In genomic region chr2:46574457-46575354, GRCh38 we compare ENCODE assay signal across 9 cellular contexts. TPM values are rescaled to one million over a fixed set of nuclear protein-coding genes. Genes with fewer than 3 reads are reported as not detected.
DNase-seq lines count a peak whose midpoint lies in the region; ATAC-seq, FAIRE-seq and TF ChIP-seq lines count a peak whose summit lies in the region.
"Had no signal": no experiment of that assay in that cellular context is flagged by ENCODE, and none has a peak within 500 bp of the region (broad histone marks: within the 10 kb centered on the region; RNA-seq: fewer than 3 reads in every experiment).

No MANE protein-coding gene starts in this region.

- no peaks in the 10 kb centered on the region for H3K9me3 Mint-ChIP-seq in stimulated activated naive B cell treated with anti-CD40 and anti-IgM and Interleukin-4, amounts not matched to agents 10 μg/mL and 1 μg/mL and 100 μg/mL, for 72 hours
- no peaks in the 10 kb centered on the region for H3K9me3 Mint-ChIP-seq in progenitor cell of endocrine pancreas (ENCODE audit: low read depth)

- peak overlapping the region; percentile 81 for H3K4me2 ChIP-seq in OCI-LY3 (ENCODE audit: low read length)

- peaks cover 50% of the 10 kb centered on the region for H3K79me2 ChIP-seq in OCI-LY3 (ENCODE audit: low read length)

- no peaks in the 10 kb centered on the region for H3K27me3 Mint-ChIP-seq in stimulated activated naive B cell treated with anti-CD40 and anti-IgM and Interleukin-4, amounts not matched to agents 10 μg/mL and 1 μg/mL and 100 μg/mL, for 72 hours
- no peaks in the 10 kb centered on the region for H3K27me3 Mint-ChIP-seq in progenitor cell of endocrine pancreas

- H4K20me1 ChIP-seq in OCI-LY3 (ENCODE audit: insufficient read depth, low read length) = no peaks in the 10 kb centered on the region

- H3K9ac ChIP-seq in OCI-LY3 (ENCODE audit: low read length) = peak overlapping the region; percentile 69

- peaks cover 35 to 66% of the 10 kb centered on the region in 2 donors for H3K4me1 Mint-ChIP-seq in stimulated activated naive B cell treated with anti-CD40 and anti-IgM and Interleukin-4, amounts not matched to agents 10 μg/mL and 1 μg/mL and 100 μg/mL, for 72 hours
- peaks cover 5% of the 10 kb centered on the region for H3K4me1 Mint-ChIP-seq in progenitor cell of endocrine pancreas (ENCODE audit: low read depth)

- H3K4me3 ChIP-seq in OCI-LY3 (ENCODE audit: low read length) = peak overlapping the region; percentile 64

- peaks cover 19% of the 10 kb centered on the region for H3K36me3 ChIP-seq in OCI-LY3 (replicated peaks; ENCODE audit: low read depth, low read length)

- peaks cover 24 to 38% of the 10 kb centered on the region in 2 donors for H3K36me3 Mint-ChIP-seq in stimulated activated naive B cell treated with anti-CD40 and anti-IgM and Interleukin-4, amounts not matched to agents 10 μg/mL and 1 μg/mL and 100 μg/mL, for 72 hours
- H3K36me3 Mint-ChIP-seq in progenitor cell of endocrine pancreas (ENCODE audit: insufficient read depth) = peaks cover 4% of the 10 kb centered on the region

- DNase-seq in GM19239 (ENCODE audit: insufficient read length, low spot score) (no peak), NCI-H748 (lab: John Stamatoyannopoulos, UW; ENCODE audit: unreplicated experiment) (no peak), NCI-H1436 (lab: John Stamatoyannopoulos, UW) (no peak), progenitor cell of endocrine pancreas (ENCODE audit: low spot score, unreplicated experiment) (no peak)
- no peak for DNase-seq in stimulated activated naive B cell treated with anti-CD40 and anti-IgM and Interleukin-4, amounts not matched to agents 10 μg/mL and 1 μg/mL and 100 μg/mL, for 72 hours
- DNase-seq: NCI-H1092 treated with DMSO at 0.1 percent for 48 hours, occipital lobe had no signal

- H3K27ac ChIP-seq in OCI-LY3 (ENCODE audit: low read length) = peak overlapping the region; percentile 95

- H2AFZ ChIP-seq in OCI-LY3 (ENCODE audit: low read depth, low read length) = no peak overlapping the region

- peak; percentile 84 for ATAC-seq in HG02678 (IDR thresholded peaks at IDR 0.05; ENCODE audit: unreplicated experiment)
- peak; percentile 75 to 79 for ATAC-seq in stimulated activated naive B cell treated with anti-CD40 and anti-IgM and Interleukin-4, amounts not matched to agents 10 μg/mL and 1 μg/mL and 100 μg/mL, for 72 hours (replicated peaks)

- peak overlapping the region; percentile 65 to 70 for H3K4me3 Mint-ChIP-seq in stimulated activated naive B cell treated with anti-CD40 and anti-IgM and Interleukin-4, amounts not matched to agents 10 μg/mL and 1 μg/mL and 100 μg/mL, for 72 hours
- H3K4me3 Mint-ChIP-seq in progenitor cell of endocrine pancreas (ENCODE audit: low read depth) = no peak overlapping the region

- peak overlapping the region; percentile 81 for H3K27ac Mint-ChIP-seq in stimulated activated naive B cell treated with anti-CD40 and anti-IgM and Interleukin-4, amounts not matched to agents 10 μg/mL and 1 μg/mL and 100 μg/mL, for 72 hours
- H3K27ac Mint-ChIP-seq in progenitor cell of endocrine pancreas = no peak overlapping the region

- FAIRE-seq in GM19239 (lab: Jason Lieb, UNC) = peak; percentile 90

- TF ChIP-seq CTCF in OCI-LY3 (IDR thresholded peaks at IDR 0.05; ENCODE audit: low read depth, low read length) (no peak), progenitor cell of endocrine pancreas (IDR thresholded peaks at IDR 0.05; ENCODE audit: unreplicated experiment) (no peak)

- H3K27me3 ChIP-seq in OCI-LY3 (ENCODE audit: low read depth, low read length) = no peaks in the 10 kb centered on the region

- H3K4me1 ChIP-seq in OCI-LY3 (ENCODE audit: low read length) = peaks cover 69% of the 10 kb centered on the region

- H3K9me3 ChIP-seq in OCI-LY3 (ENCODE audit: insufficient read depth, low read length) = no peaks in the 10 kb centered on the region

RNA-seq across cellular contexts. Expression of gene ATP6V1E2, which starts 32.3 kb away (rescaled TPM):
- 5.1 and 7.4 TPM in 2 replicates for total RNA-seq in progenitor cell of endocrine pancreas

RNA-seq across cellular contexts. Expression of gene RHOQ, which starts 32.4 kb away (rescaled TPM):
- 39.9 and 40.7 TPM in 2 replicates for total RNA-seq in progenitor cell of endocrine pancreas

RNA-seq across cellular contexts. Expression of gene PIGF, which starts 42.1 kb away (rescaled TPM):
- 37.6 and 37.8 TPM in 2 replicates for total RNA-seq in progenitor cell of endocrine pancreas

RNA-seq across cellular contexts. Expression of gene CRIPT, which starts 42.3 kb away (rescaled TPM):
- 20.3 and 22.9 TPM in 2 replicates for total RNA-seq in progenitor cell of endocrine pancreas
